Comparison of ENCODE assay signal across 10 cellular contexts in genomic region chr13:113083402-113084061, GRCh38. TPM values are rescaled to one million over a fixed set of nuclear protein-coding genes. Genes with fewer than 3 reads are reported as not detected.
DNase-seq lines count a peak whose midpoint lies in the region; ATAC-seq and TF ChIP-seq lines count a peak whose summit lies in the region.
"Had no signal": no experiment of that assay in that cellular context is flagged by ENCODE, and none has a peak within 500 bp of the region (broad histone marks: within the 10 kb centered on the region; RNA-seq: fewer than 3 reads in every experiment).

No MANE protein-coding gene starts in this region.

- peaks cover 1% of the 10 kb centered on the region for H3K36me3 Mint-ChIP-seq in mesothelial cell of epicardium
- H3K36me3 Mint-ChIP-seq in activated T-cell treated with anti-CD3 and anti-CD28 coated beads, Interleukin-2, amount 50 U/mL, for 4 hours (ENCODE audit: insufficient read depth): peaks cover 1% of the 10 kb centered on the region

- H3K4me3 ChIP-seq in BE2C (ENCODE audit: low read depth, low read length): no peak overlapping the region
- H3K4me3 ChIP-seq in dorsolateral prefrontal cortex: no peak overlapping the region
- H3K4me3 ChIP-seq: neural progenitor cell had no signal

- no peaks in the 10 kb centered on the region for H3K9me3 ChIP-seq in BE2C

- H3K4me1 ChIP-seq in BE2C: no peaks in the 10 kb centered on the region
- H3K4me1 ChIP-seq: neural progenitor cell had no signal

- no peak for ATAC-seq in HG02884 (IDR thresholded peaks at IDR 0.05; ENCODE audit: unreplicated experiment)
- no peak for ATAC-seq in GM21723 (IDR thresholded peaks at IDR 0.05; ENCODE audit: unreplicated experiment)
- no peak for ATAC-seq in activated T-cell treated with anti-CD3 and anti-CD28 coated beads, Interleukin-2, amount 50 U/mL, for 4 hours

- no peaks in the 10 kb centered on the region for H3K36me3 ChIP-seq in BE2C
- H3K36me3 ChIP-seq: neural progenitor cell had no signal

- no peak overlapping the region for H3K4me3 Mint-ChIP-seq in mesothelial cell of epicardium
- H3K4me3 Mint-ChIP-seq in activated T-cell treated with anti-CD3 and anti-CD28 coated beads, Interleukin-2, amount 50 U/mL, for 4 hours: no peak overlapping the region
- H3K4me3 Mint-ChIP-seq: neural progenitor cell had no signal

- H3K27me3 ChIP-seq in BE2C (no peaks in the 10 kb centered on the region), dorsolateral prefrontal cortex (no peaks in the 10 kb centered on the region)
- H3K27me3 ChIP-seq: neural progenitor cell had no signal

- intact Hi-C loops in dorsolateral prefrontal cortex (cut with DNase I): no loop called here

- H3K27me3 Mint-ChIP-seq in mesothelial cell of epicardium (ENCODE audit: low read depth): no peaks in the 10 kb centered on the region
- H3K27me3 Mint-ChIP-seq in activated T-cell treated with anti-CD3 and anti-CD28 coated beads, Interleukin-2, amount 50 U/mL, for 4 hours (ENCODE audit: low read depth): no peaks in the 10 kb centered on the region

- H3K27ac ChIP-seq in dorsolateral prefrontal cortex: peak overlapping the region; percentile 15 to 96 (median 85)
- H3K27ac ChIP-seq: neural progenitor cell had no signal

- H3K4me1 Mint-ChIP-seq in mesothelial cell of epicardium: peaks cover 7% of the 10 kb centered on the region
- H3K4me1 Mint-ChIP-seq in activated T-cell treated with anti-CD3 and anti-CD28 coated beads, Interleukin-2, amount 50 U/mL, for 4 hours (ENCODE audit: low read depth): no peaks in the 10 kb centered on the region

- no peaks in the 10 kb centered on the region for H3K9me3 Mint-ChIP-seq in mesothelial cell of epicardium
- H3K9me3 Mint-ChIP-seq in activated T-cell treated with anti-CD3 and anti-CD28 coated beads, Interleukin-2, amount 50 U/mL, for 4 hours: no peaks in the 10 kb centered on the region
- H3K9me3 Mint-ChIP-seq: neural progenitor cell had no signal

- TF ChIP-seq CTCF in BE2C (IDR thresholded peaks at IDR 0.05; ENCODE audit: low read depth, low read length) (no peak), dorsolateral prefrontal cortex (IDR thresholded peaks at IDR 0.05 in 54 of 56, conservative IDR thresholded peaks at IDR 0.05 in 2 of 56; ENCODE audit: low read depth in 1 of 56, partially characterized antibody in 56 of 56) (peak in 1 of 56 donors; percentile 13), mesothelial cell of epicardium (IDR thresholded peaks at IDR 0.05; ENCODE audit: unreplicated experiment) (no peak)

- peak overlapping the region; percentile 2 for H3K27ac Mint-ChIP-seq in mesothelial cell of epicardium

- DNase-seq in BE2C (peak; percentile 50), NCI-H2029 (lab: John Stamatoyannopoulos, UW) (peak; percentile 87), dorsolateral prefrontal cortex (peak in 8 of 10 donors; percentile 75 to 85 (median 80)), mesothelial cell of epicardium (ENCODE audit: low spot score in 2 of 2, unreplicated experiment in 2 of 2) (no peak), NOMO-1 treated with DMSO at 0.1 percent for 48 hours (lab: John Stamatoyannopoulos, UW; ENCODE audit: unreplicated experiment) (no peak)
- DNase-seq in activated T-cell treated with anti-CD3 and anti-CD28 coated beads, Interleukin-2, amount 50 U/mL, for 4 hours: no peak
- DNase-seq: activated CD4-positive, alpha-beta T cell treated with anti-CD3 and anti-CD28 coated beads for 48 hours had no signal

RNA-seq across cellular contexts. Expression of gene F7, which starts 22.1 kb away (rescaled TPM):
- 1.6 TPM for polyA plus RNA-seq in BE2C (2012; ENCODE audit: insufficient read depth, insufficient read length, low read depth)
- total RNA-seq in dorsolateral prefrontal cortex (1 to 10 TPM in 87 of 120 experiments, under 1 TPM in 32, not detected in 1; 0.19 to 4.5 (median 1.5) TPM), mesothelial cell of epicardium (3.5 to 4.1 TPM (median 3.5 TPM) in 3 replicates)
- under 1 TPM; 0.14 to 0.42 (median 0.38) TPM for total RNA-seq in activated T-cell treated with anti-CD3 and anti-CD28 coated beads, Interleukin-2, amount 50 U/mL, for 4 hours

RNA-seq across cellular contexts. Expression of gene F10, which starts 39.1 kb away (rescaled TPM):
- 3.6 TPM for polyA plus RNA-seq in BE2C (2012; ENCODE audit: insufficient read depth, insufficient read length, low read depth)
- 1 to 10 TPM in 44 of 120 experiments, under 1 TPM in 58, not detected in 18; 0.29 to 7.1 (median 0.92) TPM for total RNA-seq in dorsolateral prefrontal cortex
- 12.1 to 15.1 TPM (median 12.3 TPM) in 3 replicates for total RNA-seq in mesothelial cell of epicardium
- not detected for total RNA-seq in activated T-cell treated with anti-CD3 and anti-CD28 coated beads, Interleukin-2, amount 50 U/mL, for 4 hours

Comparison
In these comparisons a context has a peak if more than half of its experiments do, and no peak if none do; other contexts are left out.
1. DNase-seq: peak in BE2C (single experiment), NCI-H2029 (single experiment) and dorsolateral prefrontal cortex (8 of 10); none in mesothelial cell of epicardium (0 of 2), NOMO-1 treated with DMSO at 0.1 percent for 48 hours (single experiment) and activated T-cell treated with anti-CD3 and anti-CD28 coated beads, Interleukin-2, amount 50 U/mL, for 4 hours (single experiment).